ENCODE assay signal across 8 cellular contexts in genomic region chr11:67390947-67391303, GRCh38. TPM values are rescaled to one million over a fixed set of nuclear protein-coding genes. Genes with fewer than 3 reads are reported as not detected.
DNase-seq lines count a peak whose midpoint lies in the region; ATAC-seq and TF ChIP-seq lines count a peak whose summit lies in the region.

No MANE protein-coding gene starts in this region.

- intact Hi-C loops in gastrocnemius medialis (cut with DNase I; ENCODE audit: low total_unique reads), result no loop called here

- in situ Hi-C loops in gastrocnemius medialis (cut with MboI; ENCODE audit: low sequenced_read_pairs in 4 of 4), result loop anchor here (10.0 kb wide), 2 partner anchors 84 to 114 kb away; partner anchors contain the start of genes CDK2AP2 (in 3 of the 4) and PITPNM1 (in 3 of the 4)

- no peaks in the 10 kb centered on the region for H3K9me3 ChIP-seq in WERI-Rb-1 (ENCODE audit: severe bottlenecking)
- H3K9me3 ChIP-seq in gastrocnemius medialis, result no peaks in the 10 kb centered on the region

- H3K36me3 ChIP-seq in WERI-Rb-1, result peaks cover 32% of the 10 kb centered on the region
- H3K36me3 ChIP-seq in gastrocnemius medialis, result peaks cover 0 to 3% of the 10 kb centered on the region in 2 donors

- ATAC-seq in foreskin keratinocyte (no peak), gastrocnemius medialis (no peak), HG03342 (IDR thresholded peaks at IDR 0.05; ENCODE audit: unreplicated experiment) (no peak)

- no peaks in the 10 kb centered on the region for H3K4me1 ChIP-seq in foreskin keratinocyte
- H3K4me1 ChIP-seq in gastrocnemius medialis, result peaks cover 5 to 15% of the 10 kb centered on the region in 2 donors

- TF ChIP-seq POLR2A in gastrocnemius medialis (IDR thresholded peaks at IDR 0.05), result no peak

- H3K27ac ChIP-seq in WERI-Rb-1 (peak overlapping the region; percentile 96), foreskin keratinocyte (peak overlapping the region; percentile 73), gastrocnemius medialis (peak overlapping the region; percentile 79 to 89 (median 86))

- TF ChIP-seq CTCF in GM12875 (IDR thresholded peaks at IDR 0.05; ENCODE audit: borderline replicate concordance, insufficient read depth, low read depth, low read length), result no peak
- TF ChIP-seq CTCF in WERI-Rb-1 (IDR thresholded peaks at IDR 0.05; ENCODE audit: low read depth, low read length), result no peak
- TF ChIP-seq CTCF in foreskin keratinocyte (conservative IDR thresholded peaks at IDR 0.05), result no peak
- TF ChIP-seq CTCF in gastrocnemius medialis (IDR thresholded peaks at IDR 0.05 in 4 of 5, conservative IDR thresholded peaks at IDR 0.05 in 1 of 5), result no peak

- H3K27me3 ChIP-seq in WERI-Rb-1 (ENCODE audit: insufficient read depth, low read depth, severe bottlenecking) (no peaks in the 10 kb centered on the region), foreskin keratinocyte (no peaks in the 10 kb centered on the region), gastrocnemius medialis (no peaks in the 10 kb centered on the region)

- peak overlapping the region; percentile 93 for H3K4me3 ChIP-seq in GM12875 (ENCODE audit: low read depth, low read length)
- peak overlapping the region; percentile 85 for H3K4me3 ChIP-seq in WERI-Rb-1 (ENCODE audit: low read depth, low read length)
- H3K4me3 ChIP-seq in gastrocnemius medialis, result peak overlapping the region; percentile 59 to 83 (median 74)

- DNase-seq in WERI-Rb-1 (no peak), foreskin keratinocyte (no peak), gastrocnemius medialis (no peak), globus pallidus (ENCODE audit: low spot score) (no peak), SHP77 (lab: John Stamatoyannopoulos, UW) (no peak), NCI-H1105 treated with DMSO at 0.1 percent for 48 hours (lab: John Stamatoyannopoulos, UW) (no peak)

RNA-seq across cellular contexts. Expression of gene RAD9A, which starts 0.9 kb away (rescaled TPM):
- total RNA-seq in foreskin keratinocyte, result 9.2 and 10.0 TPM in 2 replicates
- 13.4 and 14.1 TPM in 2 replicates for polyA plus RNA-seq in foreskin keratinocyte
- total RNA-seq in gastrocnemius medialis, result 10 to 100 TPM in 2 of 4 donors, 1 to 10 TPM in 2; 5.2 to 14.7 (median 7.7) TPM

RNA-seq across cellular contexts. Expression of gene PPP1CA, which starts 10.7 kb away (rescaled TPM):
- 205 and 207 TPM in 2 replicates for total RNA-seq in foreskin keratinocyte
- polyA plus RNA-seq in foreskin keratinocyte, result 235 and 239 TPM in 2 replicates
- total RNA-seq in gastrocnemius medialis, result 100 to 1,000 TPM in 3 of 4 donors, 10 to 100 TPM in 1; 78.4 to 193 (median 124) TPM

RNA-seq across cellular contexts. Expression of gene TBC1D10C, which starts 13.0 kb away (rescaled TPM):
- total RNA-seq in foreskin keratinocyte (not detected in 2 replicates), gastrocnemius medialis (under 1 TPM in 3 of 4 donors, not detected in 1; 0.44 to 0.78 (median 0.56) TPM)
- not detected in 2 replicates for polyA plus RNA-seq in foreskin keratinocyte

RNA-seq across cellular contexts. Expression of gene CLCF1, which starts 17.5 kb away (rescaled TPM):
- 1.6 and 1.9 TPM in 2 replicates for total RNA-seq in foreskin keratinocyte
- polyA plus RNA-seq in foreskin keratinocyte, result 1.9 and 2.2 TPM in 2 replicates
- 1 to 10 TPM in 2 of 4 donors, under 1 TPM in 2; 0.24 to 2.7 (median 0.91) TPM for total RNA-seq in gastrocnemius medialis

RNA-seq across cellular contexts. Expression of gene CARNS1, which starts 24.6 kb away (rescaled TPM):
- not detected in 2 replicates for total RNA-seq in foreskin keratinocyte
- 0.01 TPM in 1 of 2 replicates, not detected in the other for polyA plus RNA-seq in foreskin keratinocyte
- 10 to 100 TPM in 1 of 4 donors, 1 to 10 TPM in 3; 2.5 to 11.0 (median 4.9) TPM for total RNA-seq in gastrocnemius medialis
